25 cellular contexts compared by ENCODE assay signal in genomic region chr2:45180033-45180746, GRCh38.
A peak's percentile ranks its signal among the peaks of the same experiment; 100 is the strongest.
DNase-seq lines count a peak whose midpoint lies in the region; ATAC-seq and TF ChIP-seq lines count a peak whose summit lies in the region.
"Had no signal": no experiment of that assay in that cellular context is flagged by ENCODE, and none has a peak within 500 bp of the region (broad histone marks: within the 10 kb centered on the region; RNA-seq: fewer than 3 reads in every experiment).

No MANE protein-coding gene starts in this region.

- intact Hi-C loops in MCF 10A (cut with micrococcal nuclease) (no loop called here), mammary epithelial cell (cut with micrococcal nuclease) (no loop called here), OCI-LY7 (cut with micrococcal nuclease; ENCODE audit: unreplicated experiment) (loop anchor here (2.0 to 5.0 kb wide), 3 partner anchors 45 to 277 kb away; no protein-coding TSS in a partner anchor)
- intact Hi-C loops in naive thymus-derived CD4-positive, alpha-beta T cell (cut with micrococcal nuclease), result no loop called here

- no peak overlapping the region for H3K4me3 Mint-ChIP-seq in MCF 10A (ENCODE audit: unreplicated experiment)
- no peak overlapping the region for H3K4me3 Mint-ChIP-seq in naive thymus-derived CD4-positive, alpha-beta T cell
- H3K4me3 Mint-ChIP-seq: activated CD4-positive, alpha-beta T cell treated with anti-CD3 and anti-CD28 coated beads for 36 hours; activated naive CD4-positive, alpha-beta T cell treated with anti-CD3 and anti-CD28 coated beads, Interleukin-2, amount 10 ng/mL, durations not matched to agents 7 days and 5 days; activated T-cell treated with anti-CD3 and anti-CD28 coated beads, Interleukin-2, amount 50 U/mL, for 72 hours had no signal

- peak overlapping the region; percentile 42 for H3K27ac Mint-ChIP-seq in MCF 10A (ENCODE audit: low read depth, unreplicated experiment)
- H3K27ac Mint-ChIP-seq in naive thymus-derived CD4-positive, alpha-beta T cell, result no peak overlapping the region
- H3K27ac Mint-ChIP-seq: activated CD4-positive, alpha-beta T cell treated with anti-CD3 and anti-CD28 coated beads for 36 hours; activated naive CD4-positive, alpha-beta T cell treated with anti-CD3 and anti-CD28 coated beads, Interleukin-2, amount 10 ng/mL, durations not matched to agents 7 days and 5 days; activated T-cell treated with anti-CD3 and anti-CD28 coated beads, Interleukin-2, amount 50 U/mL, for 72 hours had no signal

- dilution Hi-C loops in mammary epithelial cell (cut with HindIII; ENCODE audit: low sequenced_read_pairs), result no loop called here

- H3K9me3 Mint-ChIP-seq in MCF 10A (ENCODE audit: unreplicated experiment), result no peaks in the 10 kb centered on the region
- peaks cover 0 to 6% (median 2%) of the 10 kb centered on the region in 11 donors for H3K9me3 Mint-ChIP-seq in naive thymus-derived CD4-positive, alpha-beta T cell
- H3K9me3 Mint-ChIP-seq: activated naive CD4-positive, alpha-beta T cell treated with anti-CD3 and anti-CD28 coated beads, Interleukin-2, amount 10 ng/mL, durations not matched to agents 7 days and 5 days had no signal

- DNase-seq in MCF 10A (ENCODE audit: unreplicated experiment) (no peak), mammary epithelial cell (no peak), OCI-LY7 (ENCODE audit: low spot score) (peak; percentile 85), fibroblast of mammary gland (ENCODE audit: low read depth) (peak; percentile 38), NCI-H187 treated with DMSO at 0.1 percent for 48 hours (lab: John Stamatoyannopoulos, UW) (no peak), KG1 (lab: John Stamatoyannopoulos, UW) (no peak)
- DNase-seq in naive thymus-derived CD4-positive, alpha-beta T cell, result no peak
- DNase-seq: activated CD4-positive, alpha-beta T cell treated with anti-CD3 and anti-CD28 coated beads for 36 hours; activated naive CD4-positive, alpha-beta T cell treated with anti-CD3 and anti-CD28 coated beads, Interleukin-2, amount 10 ng/mL, durations not matched to agents 7 days and 5 days; activated T-cell treated with anti-CD3 and anti-CD28 coated beads, Interleukin-2, amount 50 U/mL, for 72 hours; anterior cingulate cortex; gastrocnemius medialis; hypothalamus; NCI-H1092; NCI-H1930; NCI-H226; PC-9; stimulated activated CD4-positive, alpha-beta T cell treated with anti-CD3 and anti-CD28 coated beads, Interleukin-4, amount 100 ng/mL, for 24 hours; stimulated activated naive CD4-positive, alpha-beta T cell treated with Interleukin-2 at 50 U/mL for 16 hours; T-helper 1 cell; tibial artery had no signal

- H3K27me3 ChIP-seq in mammary epithelial cell (ENCODE audit: insufficient read depth, low read length), result no peaks in the 10 kb centered on the region
- no peaks in the 10 kb centered on the region for H3K27me3 ChIP-seq in naive thymus-derived CD4-positive, alpha-beta T cell (ENCODE audit: control insufficient read depth in 2 of 2, insufficient read depth in 2 of 2, low read length in 2 of 2)
- H3K27me3 ChIP-seq: gastrocnemius medialis, SJCRH30, tibial artery had no signal

- CTCF ChIA-PET in MCF 10A (lab: Yijun Ruan, JAX), result no interaction called here
- CTCF ChIA-PET in mammary epithelial cell (lab: Charles Lee; ENCODE audit: low non-redundant PET), result no interaction called here
- CTCF ChIA-PET in OCI-LY7 (lab: Charles Lee; ENCODE audit: unreplicated experiment), result no interaction called here
- CTCF ChIA-PET in naive thymus-derived CD4-positive, alpha-beta T cell (lab: Charles Lee), result no interaction called here

- no peaks in the 10 kb centered on the region for H3K79me2 ChIP-seq in mammary epithelial cell (ENCODE audit: insufficient read depth, low read length)
- H3K79me2 ChIP-seq in OCI-LY7 (ENCODE audit: insufficient read depth, low read depth, low read length), result no peaks in the 10 kb centered on the region

- POLR2A ChIA-PET in MCF 10A (lab: Yijun Ruan, JAX), result interaction anchor here (0.6 to 2.4 kb wide), 3 partner anchors 12 to 1242 kb away, joined by 3 to 6 read pairs (median 3); no protein-coding TSS in a partner anchor
- POLR2A ChIA-PET in OCI-LY7 (lab: Charles Lee), result interaction anchor here (0.6 to 1.3 kb wide), 3 partner anchors 15 to 260 kb away, joined by 3 to 4 read pairs (median 3); no protein-coding TSS in a partner anchor
- POLR2A ChIA-PET in naive thymus-derived CD4-positive, alpha-beta T cell (lab: Charles Lee), result no interaction called here

- no peaks in the 10 kb centered on the region for H3K9me2 ChIP-seq in OCI-LY7 (ENCODE audit: insufficient read depth, low read length)

- H3K9me3 ChIP-seq in mammary epithelial cell (replicated peaks; ENCODE audit: insufficient read depth, low read length), result no peaks in the 10 kb centered on the region
- peaks cover 5% of the 10 kb centered on the region; the same call in 1 of the 2 replicates for H3K9me3 ChIP-seq in OCI-LY7 (ENCODE audit: low read length)
- H3K9me3 ChIP-seq in naive thymus-derived CD4-positive, alpha-beta T cell (ENCODE audit: control insufficient read depth in 2 of 3, low read length in 3 of 3), result no peaks in the 10 kb centered on the region
- H3K9me3 ChIP-seq: A549, gastrocnemius medialis, neutrophil, tibial artery had no signal

- no peaks in the 10 kb centered on the region for H3K36me3 ChIP-seq in mammary epithelial cell (ENCODE audit: insufficient read depth, low read length)
- H3K36me3 ChIP-seq in OCI-LY7 (ENCODE audit: insufficient read depth, low read length), result no peaks in the 10 kb centered on the region
- H3K36me3 ChIP-seq in naive thymus-derived CD4-positive, alpha-beta T cell (ENCODE audit: control insufficient read depth in 2 of 3, insufficient read depth in 3 of 3, low read length in 3 of 3), result no peaks in the 10 kb centered on the region
- H3K36me3 ChIP-seq: gastrocnemius medialis, neutrophil, SJCRH30, tibial artery had no signal

- peaks cover 57% of the 10 kb centered on the region for H3K4me1 ChIP-seq in mammary epithelial cell (ENCODE audit: insufficient read depth, low read length)
- H3K4me1 ChIP-seq in OCI-LY7 (ENCODE audit: insufficient read depth, low read length, poor library complexity, severe bottlenecking), result peaks cover 41% of the 10 kb centered on the region
- H3K4me1 ChIP-seq in naive thymus-derived CD4-positive, alpha-beta T cell (ENCODE audit: control insufficient read depth in 2 of 2, insufficient read depth in 2 of 2, low read length in 2 of 2), result no peaks in the 10 kb centered on the region
- H3K4me1 ChIP-seq: gastrocnemius medialis had no signal

- H3K9ac ChIP-seq in mammary epithelial cell (ENCODE audit: insufficient read depth, low read length), result no peak overlapping the region

- in situ Hi-C loops in mammary epithelial cell (cut with MboI; ENCODE audit: low sequenced_read_pairs in 2 of 2), result no loop called here

- H3K4me3 ChIP-seq in mammary epithelial cell (replicated peaks in 1 of 3; ENCODE audit: insufficient read depth in 1 of 3, low read depth in 2 of 3, low read length in 3 of 3) (no peak overlapping the region), OCI-LY7 (ENCODE audit: low read depth, low read length, poor library complexity, severe bottlenecking) (peak overlapping the region; percentile 35), fibroblast of mammary gland (ENCODE audit: control insufficient read depth, low read depth, low read length) (no peak overlapping the region)
- no peak overlapping the region for H3K4me3 ChIP-seq in naive thymus-derived CD4-positive, alpha-beta T cell (ENCODE audit: low read length)
- H3K4me3 ChIP-seq: A549, gastrocnemius medialis, PC-9, SJCRH30, tibial artery had no signal

- peaks cover 8% of the 10 kb centered on the region for H3K36me3 Mint-ChIP-seq in MCF 10A (ENCODE audit: insufficient read depth, unreplicated experiment)
- peaks cover 0 to 3% (median 0%) of the 10 kb centered on the region in 5 donors for H3K36me3 Mint-ChIP-seq in naive thymus-derived CD4-positive, alpha-beta T cell
- H3K36me3 Mint-ChIP-seq: activated naive CD4-positive, alpha-beta T cell treated with anti-CD3 and anti-CD28 coated beads, Interleukin-2, amount 10 ng/mL, durations not matched to agents 7 days and 5 days had no signal

- H3K27me3 Mint-ChIP-seq in MCF 10A (ENCODE audit: insufficient read depth, unreplicated experiment), result no peaks in the 10 kb centered on the region
- H3K27me3 Mint-ChIP-seq in naive thymus-derived CD4-positive, alpha-beta T cell, result peaks cover 9 to 54% (median 33%) of the 10 kb centered on the region in 5 donors

- no peak for ATAC-seq in HG03378 (IDR thresholded peaks at IDR 0.05; ENCODE audit: unreplicated experiment)
- no peak for ATAC-seq in naive thymus-derived CD4-positive, alpha-beta T cell
- ATAC-seq: A549; activated CD4-positive, alpha-beta T cell treated with anti-CD3 and anti-CD28 coated beads for 36 hours; activated T-cell treated with anti-CD3 and anti-CD28 coated beads, Interleukin-2, amount 50 U/mL, for 72 hours; gastrocnemius medialis had no signal

- H3K4me2 ChIP-seq in mammary epithelial cell (ENCODE audit: insufficient read depth, low read depth, low read length) (no peak overlapping the region), OCI-LY7 (ENCODE audit: low read length) (peak overlapping the region; percentile 35)
- H3K4me2 ChIP-seq: A549, PC-9 had no signal

- WGBS in mammary epithelial cell (ENCODE audit: low coverage, missing lambda C conversion rate), result 92% methylated on average over 6 of the region's 6 CpGs

- H2AFZ ChIP-seq in mammary epithelial cell (ENCODE audit: low read depth, low read length) (no peak overlapping the region), OCI-LY7 (ENCODE audit: low read length) (peak overlapping the region; percentile 75)
- H2AFZ ChIP-seq: PC-9 had no signal

- no peaks in the 10 kb centered on the region for H4K20me1 ChIP-seq in mammary epithelial cell (ENCODE audit: insufficient read depth, low read length)
- no peaks in the 10 kb centered on the region for H4K20me1 ChIP-seq in OCI-LY7 (ENCODE audit: insufficient read depth, low read length)

- no peak overlapping the region for H3K27ac ChIP-seq in mammary epithelial cell (ENCODE audit: insufficient read depth, low read depth, low read length)
- H3K27ac ChIP-seq in OCI-LY7 (ENCODE audit: low read depth, low read length, poor library complexity, severe bottlenecking), result peak overlapping the region; percentile 79
- no peak overlapping the region for H3K27ac ChIP-seq in naive thymus-derived CD4-positive, alpha-beta T cell (ENCODE audit: low read depth, low read length)
- H3K27ac ChIP-seq: A549, gastrocnemius medialis, neutrophil, PC-9, SJCRH30, tibial artery had no signal

- no TSS peak for BruUV-seq in MCF 10A (replicated peaks; lab: Mats Ljungman, UMichigan)
- BruUV-seq in mammary epithelial cell (replicated peaks; lab: Mats Ljungman, UMichigan), result no TSS peak
- TSS peak; percentile 96 for BruUV-seq in OCI-LY7 (replicated peaks; lab: Mats Ljungman, UMichigan)

- TF ChIP-seq CTCF in MCF 10A (IDR thresholded peaks at IDR 0.05; ENCODE audit: unreplicated experiment) (no peak), mammary epithelial cell (conservative IDR thresholded peaks at IDR 0.05 in 1 of 2, IDR thresholded peaks at IDR 0.05 in 1 of 2; ENCODE audit: extremely low read depth in 1 of 2, insufficient read depth in 1 of 2, low read depth in 1 of 2, low read length in 2 of 2) (no peak), OCI-LY7 (conservative IDR thresholded peaks at IDR 0.05; ENCODE audit: low read length) (no peak), fibroblast of mammary gland (conservative IDR thresholded peaks at IDR 0.05; ENCODE audit: control insufficient read depth, insufficient read depth, low read depth, low read length) (no peak)

- peaks cover 65% of the 10 kb centered on the region for H3K4me1 Mint-ChIP-seq in MCF 10A (ENCODE audit: insufficient read depth, unreplicated experiment)
- no peaks in the 10 kb centered on the region for H3K4me1 Mint-ChIP-seq in naive thymus-derived CD4-positive, alpha-beta T cell
- H3K4me1 Mint-ChIP-seq: activated CD4-positive, alpha-beta T cell treated with anti-CD3 and anti-CD28 coated beads for 36 hours; activated naive CD4-positive, alpha-beta T cell treated with anti-CD3 and anti-CD28 coated beads, Interleukin-2, amount 10 ng/mL, durations not matched to agents 7 days and 5 days had no signal

Comparison
In these comparisons a context has a peak if more than half of its experiments do, and no peak if none do; other contexts are left out.
1. DNase-seq: peak in OCI-LY7 (single experiment) and fibroblast of mammary gland (single experiment); none in MCF 10A (single experiment), mammary epithelial cell (single experiment), NCI-H187 treated with DMSO at 0.1 percent for 48 hours (single experiment), naive thymus-derived CD4-positive, alpha-beta T cell (0 of 9) and KG1 (single experiment).